In the genomic region with DNA sequence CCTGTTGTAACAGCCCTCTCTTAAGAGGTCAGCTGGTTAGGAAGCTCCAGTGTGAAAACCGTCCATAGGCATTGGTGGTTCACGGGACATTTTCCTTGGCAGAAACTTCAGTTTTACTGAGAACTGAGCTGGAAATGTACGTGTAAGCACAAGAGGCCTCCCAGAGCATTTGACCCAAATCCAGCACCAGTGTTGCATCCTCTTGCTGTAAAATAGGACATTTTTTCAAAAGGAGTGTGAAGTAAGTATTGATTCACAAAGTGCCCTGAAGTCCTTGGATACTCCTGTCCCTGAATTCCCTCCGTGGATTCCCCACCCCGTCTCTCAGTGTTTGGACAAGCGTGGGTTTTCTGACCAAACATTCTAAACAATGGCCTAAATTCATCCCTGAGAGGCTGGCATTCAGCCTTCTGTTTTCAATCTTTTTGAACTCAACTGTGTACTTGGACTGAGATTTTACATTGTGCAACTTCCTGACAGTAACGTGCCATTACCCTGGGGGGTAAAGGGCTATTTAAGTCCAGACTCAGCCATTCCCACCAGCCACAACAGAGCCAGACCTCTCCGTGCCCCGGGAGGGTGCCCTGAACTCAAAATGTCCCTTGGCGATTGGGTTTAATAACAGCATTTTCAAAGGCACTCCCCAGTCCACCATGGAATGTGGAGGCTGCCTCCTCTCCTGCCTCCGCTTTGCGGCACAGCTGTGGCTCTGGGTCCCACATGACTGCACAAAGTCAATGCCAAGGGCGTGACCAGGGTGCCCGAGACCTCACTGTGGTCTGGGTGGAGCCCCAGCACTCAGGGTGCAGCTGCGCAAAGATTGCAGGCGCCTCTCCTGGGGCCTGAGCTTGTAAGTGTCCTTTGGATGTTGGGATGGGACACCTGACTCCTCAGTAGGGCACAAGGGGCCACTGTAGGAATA, we compare ENCODE assay signal across 1 cellular context.
TF ChIP-seq lines count a peak whose summit lies in the region.

No MANE protein-coding gene starts in this region.

TF ChIP-seq in HepG2, 621 proteins besides CTCF, POLR2A, EP300 and RAD21 (continued from another document and continues in another):
- TF ChIP-seq, protein P1, sequence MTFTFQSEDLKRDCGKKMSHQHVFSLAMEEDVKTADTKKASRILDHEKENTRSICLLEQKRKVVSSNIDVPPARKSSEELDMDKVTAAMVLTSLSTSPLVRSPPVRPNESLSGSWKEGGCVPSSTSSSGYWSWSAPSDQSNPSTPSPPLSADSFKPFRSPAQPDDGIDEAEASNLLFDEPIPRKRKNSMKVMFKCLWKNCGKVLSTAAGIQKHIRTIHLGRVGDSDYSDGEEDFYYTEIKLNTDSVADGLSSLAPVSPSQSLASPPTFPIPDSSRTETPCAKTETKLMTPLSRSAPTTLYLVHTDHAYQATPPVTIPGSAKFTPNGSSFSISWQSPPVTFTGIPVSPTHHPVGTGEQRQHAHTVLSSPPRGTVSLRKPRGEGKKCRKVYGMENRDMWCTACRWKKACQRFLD (CRISPR knock-in tag; IDR thresholded peaks at IDR 0.05; ENCODE audit: borderline replicate concordance): no peak; the same call in 1 of the 2 replicates
- TF ChIP-seq, protein P2, sequence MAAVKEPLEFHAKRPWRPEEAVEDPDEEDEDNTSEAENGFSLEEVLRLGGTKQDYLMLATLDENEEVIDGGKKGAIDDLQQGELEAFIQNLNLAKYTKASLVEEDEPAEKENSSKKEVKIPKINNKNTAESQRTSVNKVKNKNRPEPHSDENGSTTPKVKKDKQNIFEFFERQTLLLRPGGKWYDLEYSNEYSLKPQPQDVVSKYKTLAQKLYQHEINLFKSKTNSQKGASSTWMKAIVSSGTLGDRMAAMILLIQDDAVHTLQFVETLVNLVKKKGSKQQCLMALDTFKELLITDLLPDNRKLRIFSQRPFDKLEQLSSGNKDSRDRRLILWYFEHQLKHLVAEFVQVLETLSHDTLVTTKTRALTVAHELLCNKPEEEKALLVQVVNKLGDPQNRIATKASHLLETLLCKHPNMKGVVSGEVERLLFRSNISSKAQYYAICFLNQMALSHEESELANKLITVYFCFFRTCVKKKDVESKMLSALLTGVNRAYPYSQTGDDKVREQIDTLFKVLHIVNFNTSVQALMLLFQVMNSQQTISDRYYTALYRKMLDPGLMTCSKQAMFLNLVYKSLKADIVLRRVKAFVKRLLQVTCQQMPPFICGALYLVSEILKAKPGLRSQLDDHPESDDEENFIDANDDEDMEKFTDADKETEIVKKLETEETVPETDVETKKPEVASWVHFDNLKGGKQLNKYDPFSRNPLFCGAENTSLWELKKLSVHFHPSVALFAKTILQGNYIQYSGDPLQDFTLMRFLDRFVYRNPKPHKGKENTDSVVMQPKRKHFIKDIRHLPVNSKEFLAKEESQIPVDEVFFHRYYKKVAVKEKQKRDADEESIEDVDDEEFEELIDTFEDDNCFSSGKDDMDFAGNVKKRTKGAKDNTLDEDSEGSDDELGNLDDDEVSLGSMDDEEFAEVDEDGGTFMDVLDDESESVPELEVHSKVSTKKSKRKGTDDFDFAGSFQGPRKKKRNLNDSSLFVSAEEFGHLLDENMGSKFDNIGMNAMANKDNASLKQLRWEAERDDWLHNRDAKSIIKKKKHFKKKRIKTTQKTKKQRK (IDR thresholded peaks at IDR 0.05; ENCODE audit: low read length): no peak
- TF ChIP-seq, protein P3, sequence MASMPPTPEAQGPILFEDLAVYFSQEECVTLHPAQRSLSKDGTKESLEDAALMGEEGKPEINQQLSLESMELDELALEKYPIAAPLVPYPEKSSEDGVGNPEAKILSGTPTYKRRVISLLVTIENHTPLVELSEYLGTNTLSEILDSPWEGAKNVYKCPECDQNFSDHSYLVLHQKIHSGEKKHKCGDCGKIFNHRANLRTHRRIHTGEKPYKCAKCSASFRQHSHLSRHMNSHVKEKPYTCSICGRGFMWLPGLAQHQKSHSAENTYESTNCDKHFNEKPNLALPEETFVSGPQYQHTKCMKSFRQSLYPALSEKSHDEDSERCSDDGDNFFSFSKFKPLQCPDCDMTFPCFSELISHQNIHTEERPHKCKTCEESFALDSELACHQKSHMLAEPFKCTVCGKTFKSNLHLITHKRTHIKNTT (CRISPR knock-in tag; IDR thresholded peaks at IDR 0.05): no peak
- TF ChIP-seq NFRKB (IDR thresholded peaks at IDR 0.05) (no peak), PAF1 (CRISPR knock-in tag; IDR thresholded peaks at IDR 0.05) (no peak), SMARCE1 (IDR thresholded peaks at IDR 0.05; ENCODE audit: borderline replicate concordance) (no peak), GTF3A (CRISPR knock-in tag; conservative IDR thresholded peaks at IDR 0.05) (peak; percentile 81; the same call in 1 of the 2 replicates), MBNL3 (CRISPR knock-in tag; conservative IDR thresholded peaks at IDR 0.05) (no peak), ZNF709 (CRISPR knock-in tag; IDR thresholded peaks at IDR 0.05) (peak; percentile 78; the same call in 1 of the 2 replicates), ZNF33B (CRISPR knock-in tag; IDR thresholded peaks at IDR 0.05) (no peak), SIX4 (CRISPR knock-in tag; IDR thresholded peaks at IDR 0.05) (peak; percentile 83), CCDC6 (CRISPR knock-in tag; IDR thresholded peaks at IDR 0.05) (no peak; the same call in 1 of the 2 replicates), EHMT2 (IDR thresholded peaks at IDR 0.05; ENCODE audit: borderline replicate concordance, low read depth, low read length) (peak; percentile 85; the same call in 1 of the 2 replicates), HOXA5 (CRISPR knock-in tag; IDR thresholded peaks at IDR 0.05) (peak; percentile 97), ISX (CRISPR knock-in tag; conservative IDR thresholded peaks at IDR 0.05) (no peak), BRD4 (CRISPR knock-in tag; IDR thresholded peaks at IDR 0.05) (0 out of 2 replicates have a peak, but pooled peaks have one; percentile 50), ATM (IDR thresholded peaks at IDR 0.05; ENCODE audit: borderline replicate concordance) (no peak), MED1 (CRISPR knock-in tag; IDR thresholded peaks at IDR 0.05) (peak; percentile 99), ZNF383 (CRISPR knock-in tag; IDR thresholded peaks at IDR 0.05; ENCODE audit: borderline replicate concordance) (peak; percentile 90; the same call in 1 of the 2 replicates), RBAK (CRISPR knock-in tag; IDR thresholded peaks at IDR 0.05) (no peak; the same call in 1 of the 2 replicates), HHEX (CRISPR knock-in tag; IDR thresholded peaks at IDR 0.05) (peak; percentile 89), MAFF (IDR thresholded peaks at IDR 0.05; ENCODE audit: low read depth, low read length) (no peak; the same call in 1 of the 2 replicates), ZBTB38 (CRISPR knock-in tag; IDR thresholded peaks at IDR 0.05) (peak; percentile 77), SNAPC2 (CRISPR knock-in tag; IDR thresholded peaks at IDR 0.05) (peak; percentile 35; the same call in 1 of the 2 replicates), BHLHE40 (IDR thresholded peaks at IDR 0.05; ENCODE audit: low read length) (peak; percentile 95), EEA1 (CRISPR knock-in tag; IDR thresholded peaks at IDR 0.05; ENCODE audit: borderline replicate concordance) (0 out of 2 replicates have a peak, but pooled peaks have one; percentile 53), ZFY (CRISPR knock-in tag; IDR thresholded peaks at IDR 0.05) (no peak)
- TF ChIP-seq, protein P4, sequence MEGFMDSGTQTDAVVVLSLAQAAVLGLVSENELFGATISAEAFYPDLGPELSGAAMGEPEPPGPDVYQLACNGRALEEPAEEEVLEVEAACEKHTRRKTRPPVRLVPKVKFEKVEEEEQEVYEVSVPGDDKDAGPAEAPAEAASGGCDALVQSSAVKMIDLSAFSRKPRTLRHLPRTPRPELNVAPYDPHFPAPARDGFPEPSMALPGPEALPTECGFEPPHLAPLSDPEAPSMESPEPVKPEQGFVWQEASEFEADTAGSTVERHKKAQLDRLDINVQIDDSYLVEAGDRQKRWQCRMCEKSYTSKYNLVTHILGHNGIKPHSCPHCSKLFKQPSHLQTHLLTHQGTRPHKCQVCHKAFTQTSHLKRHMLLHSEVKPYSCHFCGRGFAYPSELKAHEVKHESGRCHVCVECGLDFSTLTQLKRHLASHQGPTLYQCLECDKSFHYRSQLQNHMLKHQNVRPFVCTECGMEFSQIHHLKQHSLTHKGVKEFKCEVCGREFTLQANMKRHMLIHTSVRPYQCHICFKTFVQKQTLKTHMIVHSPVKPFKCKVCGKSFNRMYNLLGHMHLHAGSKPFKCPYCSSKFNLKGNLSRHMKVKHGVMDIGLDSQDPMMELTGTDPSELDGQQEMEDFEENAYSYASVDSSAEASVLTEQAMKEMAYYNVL (CRISPR knock-in tag; IDR thresholded peaks at IDR 0.05; ENCODE audit: borderline replicate concordance): peak; percentile 97
- TF ChIP-seq, protein P5, sequence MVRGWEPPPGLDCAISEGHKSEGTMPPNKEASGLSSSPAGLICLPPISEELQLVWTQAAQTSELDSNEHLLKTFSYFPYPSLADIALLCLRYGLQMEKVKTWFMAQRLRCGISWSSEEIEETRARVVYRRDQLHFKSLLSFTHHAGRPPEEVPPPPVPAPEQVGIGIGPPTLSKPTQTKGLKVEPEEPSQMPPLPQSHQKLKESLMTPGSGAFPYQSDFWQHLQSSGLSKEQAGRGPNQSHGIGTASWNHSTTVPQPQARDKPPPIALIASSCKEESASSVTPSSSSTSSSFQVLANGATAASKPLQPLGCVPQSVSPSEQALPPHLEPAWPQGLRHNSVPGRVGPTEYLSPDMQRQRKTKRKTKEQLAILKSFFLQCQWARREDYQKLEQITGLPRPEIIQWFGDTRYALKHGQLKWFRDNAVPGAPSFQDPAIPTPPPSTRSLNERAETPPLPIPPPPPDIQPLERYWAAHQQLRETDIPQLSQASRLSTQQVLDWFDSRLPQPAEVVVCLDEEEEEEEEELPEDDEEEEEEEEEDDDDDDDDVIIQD (CRISPR knock-in tag; IDR thresholded peaks at IDR 0.05; ENCODE audit: low read depth): peak; percentile 94
- TF ChIP-seq, protein P6, sequence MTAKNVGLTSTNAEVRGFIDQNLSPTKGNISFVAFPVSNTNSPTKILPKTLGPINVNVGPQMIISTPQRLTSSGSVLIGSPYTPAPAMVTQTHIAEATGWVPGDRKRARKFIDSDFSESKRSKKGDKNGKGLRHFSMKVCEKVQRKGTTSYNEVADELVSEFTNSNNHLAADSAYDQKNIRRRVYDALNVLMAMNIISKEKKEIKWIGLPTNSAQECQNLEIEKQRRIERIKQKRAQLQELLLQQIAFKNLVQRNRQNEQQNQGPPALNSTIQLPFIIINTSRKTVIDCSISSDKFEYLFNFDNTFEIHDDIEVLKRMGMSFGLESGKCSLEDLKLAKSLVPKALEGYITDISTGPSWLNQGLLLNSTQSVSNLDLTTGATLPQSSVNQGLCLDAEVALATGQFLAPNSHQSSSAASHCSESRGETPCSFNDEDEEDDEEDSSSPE (CRISPR knock-in tag; IDR thresholded peaks at IDR 0.05): no peak
- TF ChIP-seq, protein P7, sequence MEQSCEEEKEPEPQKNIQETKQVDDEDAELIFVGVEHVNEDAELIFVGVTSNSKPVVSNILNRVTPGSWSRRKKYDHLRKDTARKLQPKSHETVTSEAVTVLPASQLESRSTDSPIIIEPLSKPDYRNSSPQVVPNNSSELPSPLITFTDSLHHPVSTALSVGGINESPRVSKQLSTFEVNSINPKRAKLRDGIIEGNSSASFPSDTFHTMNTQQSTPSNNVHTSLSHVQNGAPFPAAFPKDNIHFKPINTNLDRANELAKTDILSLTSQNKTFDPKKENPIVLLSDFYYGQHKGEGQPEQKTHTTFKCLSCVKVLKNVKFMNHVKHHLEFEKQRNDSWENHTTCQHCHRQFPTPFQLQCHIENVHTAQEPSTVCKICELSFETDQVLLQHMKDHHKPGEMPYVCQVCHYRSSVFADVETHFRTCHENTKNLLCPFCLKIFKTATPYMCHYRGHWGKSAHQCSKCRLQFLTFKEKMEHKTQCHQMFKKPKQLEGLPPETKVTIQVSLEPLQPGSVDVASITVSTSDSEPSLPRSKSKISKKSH (CRISPR knock-in tag; IDR thresholded peaks at IDR 0.05; ENCODE audit: borderline replicate concordance): 0 out of 2 replicates have a peak, but pooled peaks have one; percentile 58
- TF ChIP-seq, protein P8, sequence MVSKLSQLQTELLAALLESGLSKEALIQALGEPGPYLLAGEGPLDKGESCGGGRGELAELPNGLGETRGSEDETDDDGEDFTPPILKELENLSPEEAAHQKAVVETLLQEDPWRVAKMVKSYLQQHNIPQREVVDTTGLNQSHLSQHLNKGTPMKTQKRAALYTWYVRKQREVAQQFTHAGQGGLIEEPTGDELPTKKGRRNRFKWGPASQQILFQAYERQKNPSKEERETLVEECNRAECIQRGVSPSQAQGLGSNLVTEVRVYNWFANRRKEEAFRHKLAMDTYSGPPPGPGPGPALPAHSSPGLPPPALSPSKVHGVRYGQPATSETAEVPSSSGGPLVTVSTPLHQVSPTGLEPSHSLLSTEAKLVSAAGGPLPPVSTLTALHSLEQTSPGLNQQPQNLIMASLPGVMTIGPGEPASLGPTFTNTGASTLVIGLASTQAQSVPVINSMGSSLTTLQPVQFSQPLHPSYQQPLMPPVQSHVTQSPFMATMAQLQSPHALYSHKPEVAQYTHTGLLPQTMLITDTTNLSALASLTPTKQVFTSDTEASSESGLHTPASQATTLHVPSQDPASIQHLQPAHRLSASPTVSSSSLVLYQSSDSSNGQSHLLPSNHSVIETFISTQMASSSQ (IDR thresholded peaks at IDR 0.05; ENCODE audit: low read depth): peak; percentile 86
- TF ChIP-seq, protein P8 (CRISPR knock-in tag; IDR thresholded peaks at IDR 0.05; ENCODE audit: borderline replicate concordance): peak; percentile 95
- TF ChIP-seq, protein P9, sequence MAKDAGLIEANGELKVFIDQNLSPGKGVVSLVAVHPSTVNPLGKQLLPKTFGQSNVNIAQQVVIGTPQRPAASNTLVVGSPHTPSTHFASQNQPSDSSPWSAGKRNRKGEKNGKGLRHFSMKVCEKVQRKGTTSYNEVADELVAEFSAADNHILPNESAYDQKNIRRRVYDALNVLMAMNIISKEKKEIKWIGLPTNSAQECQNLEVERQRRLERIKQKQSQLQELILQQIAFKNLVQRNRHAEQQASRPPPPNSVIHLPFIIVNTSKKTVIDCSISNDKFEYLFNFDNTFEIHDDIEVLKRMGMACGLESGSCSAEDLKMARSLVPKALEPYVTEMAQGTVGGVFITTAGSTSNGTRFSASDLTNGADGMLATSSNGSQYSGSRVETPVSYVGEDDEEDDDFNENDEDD (CRISPR knock-in tag; IDR thresholded peaks at IDR 0.05; ENCODE audit: borderline replicate concordance): peak; percentile 72; the same call in 1 of the 2 replicates
- TF ChIP-seq, protein P10, sequence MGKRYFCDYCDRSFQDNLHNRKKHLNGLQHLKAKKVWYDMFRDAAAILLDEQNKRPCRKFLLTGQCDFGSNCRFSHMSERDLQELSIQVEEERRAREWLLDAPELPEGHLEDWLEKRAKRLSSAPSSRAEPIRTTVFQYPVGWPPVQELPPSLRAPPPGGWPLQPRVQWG (CRISPR knock-in tag; IDR thresholded peaks at IDR 0.05; ENCODE audit: borderline replicate concordance, low read depth): no peak
